Comparison of ENCODE assay signal across 2 cellular contexts in the genomic region with DNA sequence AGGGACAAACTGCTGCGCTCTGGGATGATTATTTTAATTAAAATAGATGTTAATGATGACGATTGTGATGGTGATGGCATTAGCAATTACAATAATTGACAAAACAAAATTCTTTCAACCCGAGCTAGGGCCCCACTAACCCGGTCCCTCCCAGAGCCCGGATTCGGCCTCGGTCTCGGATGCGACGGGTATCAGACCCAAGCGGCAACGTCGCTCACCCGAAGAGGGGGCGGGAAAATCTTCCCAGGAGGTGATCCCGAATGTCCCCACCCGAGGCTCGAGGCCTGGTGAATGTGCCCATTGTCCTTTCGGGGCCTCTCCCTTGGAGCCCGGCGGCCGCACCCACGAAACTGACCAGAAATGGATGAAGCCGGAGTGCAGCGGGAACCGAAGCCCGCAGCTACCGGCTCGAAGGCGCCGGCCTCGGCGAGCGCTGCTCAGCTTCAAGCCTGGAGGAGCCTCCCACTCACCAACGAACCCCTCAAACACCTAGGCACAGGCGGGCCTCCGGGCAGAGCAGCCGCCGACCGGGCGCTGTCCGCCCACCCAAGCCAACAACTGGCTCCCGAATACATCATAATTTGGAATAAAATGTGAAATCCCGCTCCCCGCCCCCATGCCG.
TF ChIP-seq lines count a peak whose summit lies in the region.

No MANE protein-coding gene starts in this region.

TF ChIP-seq in H1, 55 proteins besides CTCF, POLR2A, EP300 and RAD21:
- no peak for TF ChIP-seq FOSL1 (IDR thresholded peaks at IDR 0.05; ENCODE audit: insufficient read depth, low read depth, low read length)
- TF ChIP-seq TEAD4 (IDR thresholded peaks at IDR 0.05; ENCODE audit: low read depth, low read length) = no peak
- 0 out of 2 replicates have a peak, but pooled peaks have one; percentile 15 for TF ChIP-seq SP1 (IDR thresholded peaks at IDR 0.05; ENCODE audit: low read depth, low read length)
- peak; percentile 47; the same call in 1 of the 2 replicates for TF ChIP-seq RBBP5 (IDR thresholded peaks at IDR 0.05; ENCODE audit: borderline replicate concordance, low read depth, low read length)
- TF ChIP-seq YY1 (IDR thresholded peaks at IDR 0.05; ENCODE audit: low read depth, low read length) = no peak
- TF ChIP-seq MAX (IDR thresholded peaks at IDR 0.05) = no peak
- no peak for TF ChIP-seq CHD1 (IDR thresholded peaks at IDR 0.05; ENCODE audit: low read depth, low read length)
- TF ChIP-seq, protein P1, sequence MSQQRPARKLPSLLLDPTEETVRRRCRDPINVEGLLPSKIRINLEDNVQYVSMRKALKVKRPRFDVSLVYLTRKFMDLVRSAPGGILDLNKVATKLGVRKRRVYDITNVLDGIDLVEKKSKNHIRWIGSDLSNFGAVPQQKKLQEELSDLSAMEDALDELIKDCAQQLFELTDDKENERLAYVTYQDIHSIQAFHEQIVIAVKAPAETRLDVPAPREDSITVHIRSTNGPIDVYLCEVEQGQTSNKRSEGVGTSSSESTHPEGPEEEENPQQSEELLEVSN (IDR thresholded peaks at IDR 0.05) = peak; percentile 54; the same call in 1 of the 2 replicates
- TF ChIP-seq POU5F1 (IDR thresholded peaks at IDR 0.05; ENCODE audit: low read depth, low read length) = no peak
- TF ChIP-seq SIX5 (IDR thresholded peaks at IDR 0.05; ENCODE audit: low read depth, low read length) = no peak
- TF ChIP-seq RXRA (IDR thresholded peaks at IDR 0.05; ENCODE audit: insufficient read depth, low read depth, low read length) = no peak
- TF ChIP-seq SP2 (IDR thresholded peaks at IDR 0.05; ENCODE audit: low read length) = no peak
- TF ChIP-seq CHD2 (IDR thresholded peaks at IDR 0.05; ENCODE audit: low read length) = no peak
- TF ChIP-seq SAP30 (IDR thresholded peaks at IDR 0.05; ENCODE audit: insufficient read depth, insufficient replicate concordance, low read length) = no peak
- peak; percentile 35 for TF ChIP-seq ASH2L (IDR thresholded peaks at IDR 0.05; ENCODE audit: low read length)
- TF ChIP-seq KDM1A (IDR thresholded peaks at IDR 0.05; ENCODE audit: borderline replicate concordance, low read length) = no peak
- TF ChIP-seq SUZ12 (IDR thresholded peaks at IDR 0.05; ENCODE audit: low read length) = peak; percentile 48; the same call in 1 of the 2 replicates
- TF ChIP-seq EZH2 (IDR thresholded peaks at IDR 0.05; ENCODE audit: low read depth, low read length, severe bottlenecking) = peak; percentile 88
- no peak for TF ChIP-seq TBP (IDR thresholded peaks at IDR 0.05; ENCODE audit: low read depth, low read length)
- TF ChIP-seq TAF1 (IDR thresholded peaks at IDR 0.05; ENCODE audit: low read depth, low read length) = no peak
- no peak for TF ChIP-seq SRF (IDR thresholded peaks at IDR 0.05; ENCODE audit: low read depth, low read length)
- TF ChIP-seq JUN (IDR thresholded peaks at IDR 0.05; ENCODE audit: low read depth, low read length) = no peak
- peak; percentile 82 for TF ChIP-seq CTBP2 (IDR thresholded peaks at IDR 0.05; ENCODE audit: borderline replicate concordance, insufficient read depth, insufficient read length, low read length)
- TF ChIP-seq RFX5 (IDR thresholded peaks at IDR 0.05; ENCODE audit: borderline replicate concordance, low read depth, low read length) = no peak
TF ChIP-seq in H1: peak in this region for 7.

TF ChIP-seq in neural cell, 6 proteins besides CTCF, POLR2A, EP300 and RAD21:
- TF ChIP-seq SMC3 (conservative IDR thresholded peaks at IDR 0.05; ENCODE audit: poor library complexity) = no peak
- TF ChIP-seq EZH2 (IDR thresholded peaks at IDR 0.05; ENCODE audit: borderline replicate concordance, insufficient read depth, low read length, poor library complexity, severe bottlenecking) = peak; percentile 79
TF ChIP-seq in neural cell: peak in this region for 1.
